ENCODE assay signal across 23 cellular contexts in the genomic region with DNA sequence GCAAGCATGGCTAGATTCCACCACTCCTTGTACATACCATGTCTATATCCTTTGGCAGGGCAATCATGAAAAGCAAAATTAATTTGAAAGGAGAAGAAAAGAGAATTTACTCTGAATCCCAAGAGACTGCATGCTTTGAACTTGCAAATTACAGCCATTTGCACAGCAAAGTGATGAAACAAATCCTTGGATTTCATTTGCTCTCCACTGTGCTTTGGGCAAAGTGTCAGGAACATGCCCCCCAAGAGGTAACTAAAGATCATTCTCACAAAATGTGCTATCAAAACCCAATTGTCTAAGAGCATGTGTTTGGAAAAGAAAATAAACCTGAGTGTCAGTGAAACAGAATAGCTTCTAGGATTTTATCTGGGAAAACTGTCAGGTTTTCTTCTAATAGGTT.
DNase-seq lines count a peak whose midpoint lies in the region; ATAC-seq and TF ChIP-seq lines count a peak whose summit lies in the region.
"Had no signal": no experiment of that assay in that cellular context is flagged by ENCODE, and none has a peak within 500 bp of the region (broad histone marks: within the 10 kb centered on the region; RNA-seq: fewer than 3 reads in every experiment).

No MANE protein-coding gene starts in this region.

- H3K4me1 ChIP-seq in H9 (ENCODE audit: insufficient read depth, low read length), result peaks cover 9% of the 10 kb centered on the region; the same call in 1 of the 2 replicates
- H3K4me1 ChIP-seq in HUES48 (ENCODE audit: control insufficient read depth, insufficient read depth, low read length), result peaks cover 51% of the 10 kb centered on the region
- peaks cover 10% of the 10 kb centered on the region for H3K4me1 ChIP-seq in mesendoderm (ENCODE audit: control insufficient read depth, low read depth, low read length)

- H2BK15ac ChIP-seq in H9 (ENCODE audit: low read depth, low read length) (no peak overlapping the region), mesendoderm (replicated peaks; ENCODE audit: low read depth) (no peak overlapping the region)

- 0 out of 7 replicates have a peak overlapping the region, but pooled peaks of 1 of the 3 experiments have one; percentile 25 for H3K27ac Mint-ChIP-seq in H9
- peak overlapping the region; percentile 55 for H3K27ac Mint-ChIP-seq in WTC11
- no peak overlapping the region for H3K27ac Mint-ChIP-seq in effector memory CD8-positive, alpha-beta T cell
- H3K27ac Mint-ChIP-seq: CD4-positive, CD25-positive, alpha-beta regulatory T cell; CD8-positive, alpha-beta memory T cell; HFFc6 had no signal

- H3K4ac ChIP-seq in H9 (ENCODE audit: low read depth, low read length), result no peak overlapping the region
- H3K4ac ChIP-seq in mesendoderm (ENCODE audit: low read depth, low read length), result peak overlapping the region; percentile 36

- H3K18ac ChIP-seq in H9 (ENCODE audit: insufficient read length, low read depth, low read length), result no peak overlapping the region
- peak overlapping the region; percentile 51 for H3K18ac ChIP-seq in mesendoderm (ENCODE audit: low read length)

- H3K27ac ChIP-seq in H9 (ENCODE audit: insufficient read length, low read depth, low read length) (no peak overlapping the region), HUES48 (ENCODE audit: low read depth, low read length) (peak overlapping the region; percentile 59), mesendoderm (ENCODE audit: low read depth, low read length) (no peak overlapping the region)
- H3K27ac ChIP-seq: GM23248, KMS-11 had no signal

- H3K79me1 ChIP-seq in H9 (ENCODE audit: insufficient read depth, low read depth, low read length, poor library complexity, severe bottlenecking) (no peaks in the 10 kb centered on the region), mesendoderm (ENCODE audit: low read length) (peaks cover 3% of the 10 kb centered on the region)

- H3K9me3 Mint-ChIP-seq in H9 (no peaks in the 10 kb centered on the region), WTC11 (no peaks in the 10 kb centered on the region)
- peaks cover 0 to 4% of the 10 kb centered on the region in 2 donors for H3K9me3 Mint-ChIP-seq in effector memory CD8-positive, alpha-beta T cell
- H3K9me3 Mint-ChIP-seq: CD8-positive, alpha-beta memory T cell; HFFc6 had no signal

- no peaks in the 10 kb centered on the region for H3K9me3 ChIP-seq in H9 (ENCODE audit: control insufficient read depth, low read depth, low read length)
- no peaks in the 10 kb centered on the region for H3K9me3 ChIP-seq in HUES48 (ENCODE audit: control insufficient read depth, insufficient read depth, low read length)
- H3K9me3 ChIP-seq: BE2C had no signal

- no peak overlapping the region for H3K56ac ChIP-seq in H9 (ENCODE audit: insufficient read length, low read depth, low read length)
- no peak overlapping the region for H3K56ac ChIP-seq in mesendoderm (ENCODE audit: low read length)

- no peaks in the 10 kb centered on the region for H3K27me3 ChIP-seq in H9 (ENCODE audit: insufficient read depth, low read length)
- H3K27me3 ChIP-seq in HUES48 (ENCODE audit: control insufficient read depth, insufficient read depth, low read length), result no peaks in the 10 kb centered on the region
- no peaks in the 10 kb centered on the region for H3K27me3 ChIP-seq in mesendoderm (ENCODE audit: insufficient read depth, low read length, poor library complexity)
- H3K27me3 ChIP-seq: BE2C had no signal

- H3K36me3 ChIP-seq in HUES48 (ENCODE audit: control insufficient read depth, insufficient read depth, low read length) (no peaks in the 10 kb centered on the region), mesendoderm (ENCODE audit: control insufficient read depth, insufficient read depth, low read length) (no peaks in the 10 kb centered on the region)
- H3K36me3 ChIP-seq: BE2C had no signal

- H3K9ac ChIP-seq in H9 (ENCODE audit: extremely low read depth, insufficient read length, low read length) (no peak overlapping the region), HUES48 (ENCODE audit: low read depth, low read length) (peak overlapping the region; percentile 42; the same call in 1 of the 2 replicates), mesendoderm (ENCODE audit: low read length) (no peak overlapping the region)
- H3K9ac ChIP-seq: GM23248, KMS-11 had no signal

- no peak overlapping the region for H4K91ac ChIP-seq in H9 (ENCODE audit: insufficient read length, low read depth, low read length)

- TF ChIP-seq CTCF in H9 (conservative IDR thresholded peaks at IDR 0.05), result no peak
- no peak for TF ChIP-seq CTCF in WTC11 (IDR thresholded peaks at IDR 0.05)

- CTCF ChIA-PET in WTC11 (lab: Charles Lee), result interaction anchor here (0.6 kb wide), 1 partner anchor 8 kb away, joined by 3 read pairs; no protein-coding TSS in a partner anchor

- H4K8ac ChIP-seq in H9 (replicated peaks; ENCODE audit: insufficient read length, low read depth, low read length) (no peak overlapping the region), mesendoderm (ENCODE audit: low read depth, low read length) (no peak overlapping the region)

- no peak overlapping the region for H3T11ph ChIP-seq in H9 (ENCODE audit: low read length)

- H3K79me2 ChIP-seq in H9 (ENCODE audit: insufficient read depth, low read length) (no peaks in the 10 kb centered on the region), mesendoderm (ENCODE audit: control insufficient read depth, insufficient read depth, low read length) (no peaks in the 10 kb centered on the region)

- H3K4me1 Mint-ChIP-seq in H9 (peaks cover 49 to 51% of the 10 kb centered on the region in 2 experiments), WTC11 (peaks cover 57% of the 10 kb centered on the region)
- no peaks in the 10 kb centered on the region for H3K4me1 Mint-ChIP-seq in effector memory CD8-positive, alpha-beta T cell (ENCODE audit: low read depth in 2 of 2)
- H3K4me1 Mint-ChIP-seq: CD4-positive, CD25-positive, alpha-beta regulatory T cell; CD8-positive, alpha-beta memory T cell had no signal

- H3K36me3 Mint-ChIP-seq in H9 (ENCODE audit: insufficient read depth in 1 of 3, low read depth in 3 of 3) (no peaks in the 10 kb centered on the region), WTC11 (no peaks in the 10 kb centered on the region)
- no peaks in the 10 kb centered on the region for H3K36me3 Mint-ChIP-seq in effector memory CD8-positive, alpha-beta T cell (ENCODE audit: insufficient read depth)
- H3K36me3 Mint-ChIP-seq: CD4-positive, CD25-positive, alpha-beta regulatory T cell; CD8-positive, alpha-beta memory T cell had no signal

- H2BK20ac ChIP-seq in H9 (ENCODE audit: low read depth, low read length, poor library complexity, severe bottlenecking), result no peak overlapping the region

- H2BK12ac ChIP-seq in H9 (ENCODE audit: insufficient read length, low read depth, low read length), result no peak overlapping the region

- H2BK120ac ChIP-seq in H9 (ENCODE audit: low read depth, low read length, poor library complexity, severe bottlenecking) (no peak overlapping the region), mesendoderm (ENCODE audit: low read depth, low read length) (no peak overlapping the region)

- no peaks in the 10 kb centered on the region for H3K23me2 ChIP-seq in H9 (ENCODE audit: insufficient read length, low read depth, low read length, poor library complexity, severe bottlenecking)

- H3K27me3 Mint-ChIP-seq in H9 (ENCODE audit: low read depth), result no peaks in the 10 kb centered on the region
- no peaks in the 10 kb centered on the region for H3K27me3 Mint-ChIP-seq in WTC11 (ENCODE audit: low read depth)
- no peaks in the 10 kb centered on the region for H3K27me3 Mint-ChIP-seq in effector memory CD8-positive, alpha-beta T cell
- H3K27me3 Mint-ChIP-seq: CD4-positive, CD25-positive, alpha-beta regulatory T cell; CD8-positive, alpha-beta memory T cell had no signal

- H3K4me3 Mint-ChIP-seq in H9 (no peak overlapping the region; a peak in 1 of 5 replicates), WTC11 (peak overlapping the region; percentile 17; the same call in 1 of the 2 replicates)
- no peak overlapping the region for H3K4me3 Mint-ChIP-seq in effector memory CD8-positive, alpha-beta T cell
- H3K4me3 Mint-ChIP-seq: CD4-positive, CD25-positive, alpha-beta regulatory T cell; CD8-positive, alpha-beta memory T cell; HFFc6 had no signal

- peak overlapping the region; percentile 38 for H3K4me2 ChIP-seq in H9 (ENCODE audit: insufficient read depth, insufficient read length, low read length)
- no peak overlapping the region for H3K4me2 ChIP-seq in mesendoderm (ENCODE audit: low read length)
- H3K4me2 ChIP-seq: KMS-11 had no signal

- DNase-seq in H9, result no peak
- no peak for DNase-seq in WTC11 (ENCODE audit: low spot score)
- DNase-seq in mesendoderm, result no peak
- DNase-seq in SK-N-DZ (ENCODE audit: low spot score), result no peak
- no peak for DNase-seq in effector memory CD8-positive, alpha-beta T cell
- DNase-seq in activated CD4-positive, alpha-beta T cell treated with anti-CD3 and anti-CD28 coated beads for 48 hours, result no peak
- DNase-seq: ACHN; BE2C; C1 segment of cervical spinal cord; CD4-positive, CD25-positive, alpha-beta regulatory T cell; CD8-positive, alpha-beta memory T cell; COR-L47; DMS 273 treated with DMSO at 0.1 percent for 48 hours; DMS53; DND-41; EL; GM23248; HCEC 1CT; HFFc6 had no signal

- no peaks in the 10 kb centered on the region for H4K20me1 ChIP-seq in H9 (ENCODE audit: control insufficient read depth, insufficient read depth, insufficient read length)

- H2AK5ac ChIP-seq in H9 (ENCODE audit: insufficient read length, low read length) (no peak overlapping the region), mesendoderm (ENCODE audit: low read length) (no peak overlapping the region)

- no peak overlapping the region for H3K14ac ChIP-seq in H9 (ENCODE audit: insufficient read depth, low read length)

- H3K23ac ChIP-seq in H9 (ENCODE audit: insufficient read length, low read depth, low read length) (no peak overlapping the region), mesendoderm (ENCODE audit: low read length) (no peak overlapping the region)

- H2AFZ ChIP-seq in H9 (ENCODE audit: low read length), result no peak overlapping the region
- H2AFZ ChIP-seq: GM23248 had no signal

- no peak overlapping the region for H2BK5ac ChIP-seq in H9 (ENCODE audit: insufficient read length, low read length)
- H2BK5ac ChIP-seq in mesendoderm (ENCODE audit: low read length), result no peak overlapping the region

- ATAC-seq in WTC11 (peak; percentile 35; the same call in 1 of the 2 replicates), GM21528 (IDR thresholded peaks at IDR 0.05; ENCODE audit: low FRiP score, unreplicated experiment) (no peak)
- no peak for ATAC-seq in effector memory CD8-positive, alpha-beta T cell (replicated peaks)
- ATAC-seq: GM12878 had no signal

- H3K4me3 ChIP-seq in HUES48 (ENCODE audit: low read depth, low read length), result peak overlapping the region; percentile 28; the same call in 1 of the 2 replicates
- no peak overlapping the region for H3K4me3 ChIP-seq in mesendoderm (ENCODE audit: low read length)
- H3K4me3 ChIP-seq: GM12878, GM23248 had no signal

- H4K5ac ChIP-seq in H9 (ENCODE audit: insufficient read length, low read depth, low read length) (no peak overlapping the region), mesendoderm (ENCODE audit: low read length) (no peak overlapping the region)

- POLR2A ChIA-PET in WTC11 (lab: Charles Lee), result no interaction called here

TF ChIP-seq in WTC11, 78 proteins besides CTCF, POLR2A, EP300 and RAD21 (continues in another document):
- no peak for TF ChIP-seq NR1H2 (CRISPR knock-in tag; IDR thresholded peaks at IDR 0.05)
